ENCODE assay signal across 13 cellular contexts in genomic region chr16:57621521-57622268, GRCh38. TPM values are rescaled to one million over a fixed set of nuclear protein-coding genes. Genes with fewer than 3 reads are reported as not detected.
DNase-seq lines count a peak whose midpoint lies in the region; ATAC-seq and TF ChIP-seq lines count a peak whose summit lies in the region.
"Had no signal": no experiment of that assay in that cellular context is flagged by ENCODE, and none has a peak within 500 bp of the region (broad histone marks: within the 10 kb centered on the region; RNA-seq: fewer than 3 reads in every experiment).

No MANE protein-coding gene starts in this region.

- H3K27me3 ChIP-seq in PC-3 (ENCODE audit: low read length) (no peaks in the 10 kb centered on the region), sigmoid colon (no peaks in the 10 kb centered on the region), BE2C (no peaks in the 10 kb centered on the region)

- no peak for ATAC-seq in PC-3
- no peak for ATAC-seq in GM18505 (IDR thresholded peaks at IDR 0.05; ENCODE audit: unreplicated experiment)
- ATAC-seq in HG02884 (IDR thresholded peaks at IDR 0.05; ENCODE audit: unreplicated experiment): no peak
- ATAC-seq: stimulated activated memory B cell treated with anti-CD40 and anti-IgM and Interleukin-4, amounts not matched to agents 10 μg/mL and 1 μg/mL and 100 μg/mL, for 72 hours had no signal

- peak overlapping the region; percentile 90 for H3K9ac ChIP-seq in PC-3 (ENCODE audit: low read length)

- H3K4me3 Mint-ChIP-seq in Calu3 (ENCODE audit: low read depth, unreplicated experiment): peak overlapping the region; percentile 90
- H3K4me3 Mint-ChIP-seq: stimulated activated memory B cell treated with anti-CD40 and anti-IgM and Interleukin-4, amounts not matched to agents 10 μg/mL and 1 μg/mL and 100 μg/mL, for 72 hours had no signal

- no TSS peak for BruUV-seq in Calu3 (replicated peaks; lab: Mats Ljungman, UMichigan)
- no TSS peak for BruUV-seq in PC-3 (replicated peaks; lab: Mats Ljungman, UMichigan)

- TF ChIP-seq POLR2A in sigmoid colon (IDR thresholded peaks at IDR 0.05): no peak
- no peak for TF ChIP-seq POLR2A in GM18505 (IDR thresholded peaks at IDR 0.05; ENCODE audit: borderline replicate concordance, extremely low read depth, insufficient read depth, insufficient read length)

- intact Hi-C loops in Calu3 (cut with micrococcal nuclease; ENCODE audit: unreplicated experiment) (no loop called here), PC-3 (cut with micrococcal nuclease) (no loop called here), head of caudate nucleus (cut with DNase I) (no loop called here), sigmoid colon (cut with DNase I) (no loop called here)

- peak overlapping the region; percentile 96 for H3K27ac Mint-ChIP-seq in Calu3 (ENCODE audit: unreplicated experiment)
- H3K27ac Mint-ChIP-seq: stimulated activated memory B cell treated with anti-CD40 and anti-IgM and Interleukin-4, amounts not matched to agents 10 μg/mL and 1 μg/mL and 100 μg/mL, for 72 hours had no signal

- H3K4me1 ChIP-seq in PC-3 (ENCODE audit: insufficient read depth, low read length) (peaks cover 71% of the 10 kb centered on the region), sigmoid colon (peaks cover 0 to 5% (median 0%) of the 10 kb centered on the region in 4 donors), BE2C (peaks cover 14% of the 10 kb centered on the region)

- no peak for TF ChIP-seq EP300 in sigmoid colon (IDR thresholded peaks at IDR 0.05)

- no peaks in the 10 kb centered on the region for H3K9me2 ChIP-seq in PC-3 (replicated peaks; ENCODE audit: low read length)

- H3K36me3 ChIP-seq in PC-3 (ENCODE audit: low read depth, low read length) (no peaks in the 10 kb centered on the region), sigmoid colon (no peaks in the 10 kb centered on the region), BE2C (no peaks in the 10 kb centered on the region)

- H3K27ac ChIP-seq in PC-3 (ENCODE audit: low read length) (peak overlapping the region; percentile 99), sigmoid colon (peak overlapping the region in 1 of 4 donors; percentile 20)

- DNase-seq in Calu3 (peak; percentile 66), PC-3 (peak; percentile 40), head of caudate nucleus (peak in 28 of 42 donors; percentile 12 to 87 (median 64)), sigmoid colon (peak; percentile 61), BE2C (no peak)
- no peak for DNase-seq in stimulated activated CD4-positive, alpha-beta T cell treated with anti-CD3 and anti-CD28 coated beads, Interleukin-2, amount 100 ng/mL, for 48 hours
- DNase-seq: activated CD4-positive, alpha-beta T cell treated with anti-CD3 and anti-CD28 coated beads, Interleukin-2, amount 50 U/mL, for 1 hour; activated gamma-delta T cell; SW 1271 had no signal

- H3K79me2 ChIP-seq in PC-3 (ENCODE audit: low read length): peaks cover 55% of the 10 kb centered on the region

- POLR2A ChIA-PET in PC-3 (lab: Charles Lee; ENCODE audit: unreplicated experiment): no interaction called here

- H3K9me3 Mint-ChIP-seq in Calu3 (ENCODE audit: low read depth, unreplicated experiment): no peaks in the 10 kb centered on the region
- H3K9me3 Mint-ChIP-seq: neural crest cell; stimulated activated memory B cell treated with anti-CD40 and anti-IgM and Interleukin-4, amounts not matched to agents 10 μg/mL and 1 μg/mL and 100 μg/mL, for 72 hours had no signal

- peaks cover 77% of the 10 kb centered on the region for H3K4me1 Mint-ChIP-seq in Calu3 (ENCODE audit: low read depth, unreplicated experiment)

- no peaks in the 10 kb centered on the region for H4K20me1 ChIP-seq in PC-3 (ENCODE audit: low read length)

- peak overlapping the region; percentile 76; the same call in 1 of the 2 replicates for H3K4me3 ChIP-seq in PC-3 (ENCODE audit: low read length)
- no peak overlapping the region for H3K4me3 ChIP-seq in sigmoid colon
- H3K4me3 ChIP-seq in BE2C (ENCODE audit: low read depth, low read length): no peak overlapping the region

- no peak for TF ChIP-seq CTCF in Calu3 (IDR thresholded peaks at IDR 0.05; ENCODE audit: unreplicated experiment)
- no peak for TF ChIP-seq CTCF in PC-3 (conservative IDR thresholded peaks at IDR 0.05; ENCODE audit: low read depth, low read length)
- no peak for TF ChIP-seq CTCF in sigmoid colon (IDR thresholded peaks at IDR 0.05)
- TF ChIP-seq CTCF in BE2C (IDR thresholded peaks at IDR 0.05; ENCODE audit: low read depth, low read length): no peak

- no peak overlapping the region for H2AFZ ChIP-seq in PC-3 (ENCODE audit: low read length)

- H3K9me3 ChIP-seq in PC-3 (ENCODE audit: low read length) (no peaks in the 10 kb centered on the region), sigmoid colon (no peaks in the 10 kb centered on the region), BE2C (no peaks in the 10 kb centered on the region)

- H3K4me2 ChIP-seq in PC-3 (ENCODE audit: low read length): peak overlapping the region; percentile 97

- CTCF ChIA-PET in Calu3 (lab: Charles Lee) (interaction anchor here (0.7 kb wide), 2 partner anchors 8 to 105 kb away, joined by 3 read pairs; no protein-coding TSS in a partner anchor), PC-3 (lab: Charles Lee) (interaction anchor here (0.6 to 0.7 kb wide), 2 partner anchors 32 to 43 kb away, joined by 3 to 8 read pairs; no protein-coding TSS in a partner anchor)

- H3K36me3 Mint-ChIP-seq in Calu3 (ENCODE audit: insufficient read depth, unreplicated experiment): peaks cover 73% of the 10 kb centered on the region
- H3K36me3 Mint-ChIP-seq: stimulated activated memory B cell treated with anti-CD40 and anti-IgM and Interleukin-4, amounts not matched to agents 10 μg/mL and 1 μg/mL and 100 μg/mL, for 72 hours had no signal

- no peaks in the 10 kb centered on the region for H3K27me3 Mint-ChIP-seq in Calu3 (ENCODE audit: unreplicated experiment)

- H3F3A ChIP-seq in PC-3 (ENCODE audit: low read length, unreplicated experiment): no peaks in the 10 kb centered on the region

- WGBS in sigmoid colon, 2 donors: 29 to 64% methylated on average over 10 of the region's 10 CpGs

RNA-seq across cellular contexts. Expression of gene ADGRG1, which starts 6.7 kb away (rescaled TPM):
- total RNA-seq in Calu3 (2022) (269 and 278 TPM in 2 replicates), PC-3 (2014; rRNA removed) (33.7 and 41.5 TPM in 2 replicates), sigmoid colon (1 to 10 TPM; 5.0 to 8.0 (median 6.7) TPM)
- polyA plus RNA-seq in sigmoid colon: 10 to 100 TPM in 1 of 3 donors, 1 to 10 TPM in 2; 5.3 to 36.3 (median 7.8) TPM
- 2.7 TPM for polyA plus RNA-seq in BE2C (2012; ENCODE audit: insufficient read depth, insufficient read length, low read depth)

RNA-seq across cellular contexts. Expression of gene ADGRG3, which starts 46.4 kb away (rescaled TPM):
- total RNA-seq in Calu3 (2022) (not detected in 2 replicates), PC-3 (2014; rRNA removed) (not detected in 2 replicates), sigmoid colon (1 to 10 TPM; 3.0 to 6.6 (median 4.9) TPM)
- polyA plus RNA-seq in sigmoid colon: 1 to 10 TPM in 2 of 3 donors, under 1 TPM in 1; 0.69 to 3.6 (median 2.4) TPM
- polyA plus RNA-seq in BE2C (2012; ENCODE audit: insufficient read depth, insufficient read length, low read depth): not detected
- total RNA-seq: neural crest cell had no signal

Comparison
In these comparisons a context has a peak if more than half of its experiments do, and no peak if none do; other contexts are left out.
1. DNase-seq: peak in Calu3 (single experiment), PC-3 (single experiment), head of caudate nucleus (28 of 42) and sigmoid colon (single experiment); none in stimulated activated CD4-positive, alpha-beta T cell treated with anti-CD3 and anti-CD28 coated beads, Interleukin-2, amount 100 ng/mL, for 48 hours (0 of 2) and BE2C (single experiment).